In genomic region chr7:23533160-23533559, GRCh38 we compare ENCODE assay signal across 10 cellular contexts. TPM values are rescaled to one million over a fixed set of nuclear protein-coding genes. Genes with fewer than 3 reads are reported as not detected.
DNase-seq lines count a peak whose midpoint lies in the region; ATAC-seq and TF ChIP-seq lines count a peak whose summit lies in the region.
"Had no signal": no experiment of that assay in that cellular context is flagged by ENCODE, and none has a peak within 500 bp of the region (broad histone marks: within the 10 kb centered on the region; RNA-seq: fewer than 3 reads in every experiment).

No MANE protein-coding gene starts in this region.

- no peaks in the 10 kb centered on the region for H3K36me3 ChIP-seq in breast epithelium
- no peaks in the 10 kb centered on the region for H3K36me3 ChIP-seq in effector memory CD4-positive, alpha-beta T cell (ENCODE audit: control insufficient read depth, insufficient read depth, low read length)

- H3K27ac ChIP-seq in breast epithelium = no peak overlapping the region
- no peak overlapping the region for H3K27ac ChIP-seq in effector memory CD4-positive, alpha-beta T cell (ENCODE audit: insufficient read depth, low read length, poor library complexity, severe bottlenecking)
- H3K27ac ChIP-seq: coronary artery had no signal

- BruUV-seq in MCF 10A (replicated peaks; lab: Mats Ljungman, UMichigan) = no TSS peak

- H3K4me1 ChIP-seq in breast epithelium = peaks cover 0 to under 1% of the 10 kb centered on the region in 2 donors
- H3K4me1 ChIP-seq in effector memory CD4-positive, alpha-beta T cell (ENCODE audit: control insufficient read depth, insufficient read depth, low read length, poor library complexity, severe bottlenecking) = peaks cover 16% of the 10 kb centered on the region

- H3K27me3 ChIP-seq in breast epithelium = no peaks in the 10 kb centered on the region
- no peaks in the 10 kb centered on the region for H3K27me3 ChIP-seq in effector memory CD4-positive, alpha-beta T cell (replicated peaks; ENCODE audit: control insufficient read depth, insufficient read depth, low read length, poor library complexity, severe bottlenecking)

- no peak overlapping the region for H3K27ac Mint-ChIP-seq in MCF 10A (ENCODE audit: low read depth, unreplicated experiment)
- peak overlapping the region; percentile 97 for H3K27ac Mint-ChIP-seq in dendritic cell treated with granulocyte-macrophage colony-stimulating factor and Interleukin-4, amounts not matched to agents 40 ng/mL and 50 ng/mL, for 4 days
- H3K27ac Mint-ChIP-seq in stimulated activated naive B cell treated with anti-CD40 and anti-IgM and Interleukin-4, amounts not matched to agents 10 μg/mL and 1 μg/mL and 100 μg/mL, for 72 hours = peak overlapping the region; percentile 100

- CTCF ChIA-PET in MCF 10A (lab: Yijun Ruan, JAX) = interaction anchor here (0.6 to 1.2 kb wide), 2 partner anchors 14 to 183 kb away, joined by 3 read pairs; no protein-coding TSS in a partner anchor

- POLR2A ChIA-PET in MCF 10A (lab: Yijun Ruan, JAX) = interaction anchor here (1.4 to 1.6 kb wide), 2 partner anchors 11 to 234 kb away, joined by 4 to 5 read pairs; partner anchors contain the start of gene MALSU1

- peaks cover 11% of the 10 kb centered on the region for H3K4me1 Mint-ChIP-seq in MCF 10A (ENCODE audit: insufficient read depth, unreplicated experiment)
- peaks cover 28% of the 10 kb centered on the region for H3K4me1 Mint-ChIP-seq in dendritic cell treated with granulocyte-macrophage colony-stimulating factor and Interleukin-4, amounts not matched to agents 40 ng/mL and 50 ng/mL, for 4 days (ENCODE audit: low read depth)
- H3K4me1 Mint-ChIP-seq in stimulated activated naive B cell treated with anti-CD40 and anti-IgM and Interleukin-4, amounts not matched to agents 10 μg/mL and 1 μg/mL and 100 μg/mL, for 72 hours = peaks cover 11 to 34% of the 10 kb centered on the region in 2 donors

- TF ChIP-seq CTCF in MCF 10A (IDR thresholded peaks at IDR 0.05; ENCODE audit: unreplicated experiment) (no peak), breast epithelium (IDR thresholded peaks at IDR 0.05) (no peak)

- H3K9me3 ChIP-seq in breast epithelium = no peaks in the 10 kb centered on the region
- H3K9me3 ChIP-seq in effector memory CD4-positive, alpha-beta T cell (ENCODE audit: control insufficient read depth, low read length) = no peaks in the 10 kb centered on the region

- DNase-seq in MCF 10A (ENCODE audit: unreplicated experiment) = no peak
- DNase-seq in breast epithelium (ENCODE audit: low spot score in 2 of 2) = no peak
- peak; percentile 39 for DNase-seq in RKO (ENCODE audit: low spot score)
- no peak for DNase-seq in stimulated activated naive B cell treated with anti-CD40 and anti-IgM and Interleukin-4, amounts not matched to agents 10 μg/mL and 1 μg/mL and 100 μg/mL, for 72 hours
- no peak for DNase-seq in NCI-H69 (lab: John Stamatoyannopoulos, UW)
- no peak for DNase-seq in effector memory CD4-positive, alpha-beta T cell
- no peak for DNase-seq in SKM-1 treated with dmso at 0.1 percent for 144 hours (lab: John Stamatoyannopoulos, UW; ENCODE audit: unreplicated experiment)
- DNase-seq: NCI-H146 had no signal

- no peak for ATAC-seq in stimulated activated naive B cell treated with anti-CD40 and anti-IgM and Interleukin-4, amounts not matched to agents 10 μg/mL and 1 μg/mL and 100 μg/mL, for 72 hours (replicated peaks)

- no peak for TF ChIP-seq POLR2A in breast epithelium (IDR thresholded peaks at IDR 0.05)

- intact Hi-C loops in MCF 10A (cut with micrococcal nuclease) = loop anchor here (5.0 kb wide), 2 partner anchors 101 to 261 kb away; no protein-coding TSS in a partner anchor
- intact Hi-C loops in breast epithelium (cut with DNase I; ENCODE audit: low total_unique reads) = no loop called here
- intact Hi-C loops in dendritic cell treated with granulocyte-macrophage colony-stimulating factor and Interleukin-4, amounts not matched to agents 40 ng/mL and 50 ng/mL, for 4 days (cut with micrococcal nuclease) = loop anchor here (5.0 to 10.0 kb wide), 4 partner anchors 56 to 1649 kb away; partner anchors contain the start of gene NUP42

- no peak overlapping the region for H3K4me3 ChIP-seq in breast epithelium
- no peak overlapping the region for H3K4me3 ChIP-seq in effector memory CD4-positive, alpha-beta T cell (ENCODE audit: insufficient read depth, low read depth, low read length, poor library complexity, severe bottlenecking)
- H3K4me3 ChIP-seq: coronary artery had no signal

- no peaks in the 10 kb centered on the region for H3K9me3 Mint-ChIP-seq in MCF 10A (ENCODE audit: unreplicated experiment)
- H3K9me3 Mint-ChIP-seq in dendritic cell treated with granulocyte-macrophage colony-stimulating factor and Interleukin-4, amounts not matched to agents 40 ng/mL and 50 ng/mL, for 4 days = no peaks in the 10 kb centered on the region
- H3K9me3 Mint-ChIP-seq in stimulated activated naive B cell treated with anti-CD40 and anti-IgM and Interleukin-4, amounts not matched to agents 10 μg/mL and 1 μg/mL and 100 μg/mL, for 72 hours = no peaks in the 10 kb centered on the region

- no peaks in the 10 kb centered on the region for H3K27me3 Mint-ChIP-seq in MCF 10A (ENCODE audit: insufficient read depth, unreplicated experiment)
- no peaks in the 10 kb centered on the region for H3K27me3 Mint-ChIP-seq in dendritic cell treated with granulocyte-macrophage colony-stimulating factor and Interleukin-4, amounts not matched to agents 40 ng/mL and 50 ng/mL, for 4 days
- no peaks in the 10 kb centered on the region for H3K27me3 Mint-ChIP-seq in stimulated activated naive B cell treated with anti-CD40 and anti-IgM and Interleukin-4, amounts not matched to agents 10 μg/mL and 1 μg/mL and 100 μg/mL, for 72 hours

- H3K36me3 Mint-ChIP-seq in MCF 10A (ENCODE audit: insufficient read depth, unreplicated experiment) = peaks cover 36% of the 10 kb centered on the region
- H3K36me3 Mint-ChIP-seq in dendritic cell treated with granulocyte-macrophage colony-stimulating factor and Interleukin-4, amounts not matched to agents 40 ng/mL and 50 ng/mL, for 4 days (ENCODE audit: low read depth) = peaks cover 23% of the 10 kb centered on the region
- H3K36me3 Mint-ChIP-seq in stimulated activated naive B cell treated with anti-CD40 and anti-IgM and Interleukin-4, amounts not matched to agents 10 μg/mL and 1 μg/mL and 100 μg/mL, for 72 hours = peaks cover 12 to 28% of the 10 kb centered on the region in 2 donors

- peak overlapping the region; percentile 26 for H3K4me3 Mint-ChIP-seq in MCF 10A (ENCODE audit: unreplicated experiment)
- H3K4me3 Mint-ChIP-seq in dendritic cell treated with granulocyte-macrophage colony-stimulating factor and Interleukin-4, amounts not matched to agents 40 ng/mL and 50 ng/mL, for 4 days = peak overlapping the region; percentile 28
- peak overlapping the region; percentile 74 to 97 for H3K4me3 Mint-ChIP-seq in stimulated activated naive B cell treated with anti-CD40 and anti-IgM and Interleukin-4, amounts not matched to agents 10 μg/mL and 1 μg/mL and 100 μg/mL, for 72 hours

RNA-seq across cellular contexts. Expression of gene TRA2A, which starts 1.4 kb away (rescaled TPM):
- total RNA-seq in MCF 10A (2022) (92.9 and 113 TPM in 2 replicates), breast epithelium (10 to 100 TPM; 40.3 to 72.9 (median 46.2) TPM)

Comparison
In these comparisons a context has a peak if more than half of its experiments do, and no peak if none do; other contexts are left out.
1. H3K4me3 Mint-ChIP-seq: peak in every context shown above with its lines; median percentile 86 in stimulated activated naive B cell treated with anti-CD40 and anti-IgM and Interleukin-4, amounts not matched to agents 10 μg/mL and 1 μg/mL and 100 μg/mL, for 72 hours; 28 in dendritic cell treated with granulocyte-macrophage colony-stimulating factor and Interleukin-4, amounts not matched to agents 40 ng/mL and 50 ng/mL, for 4 days; 26 in MCF 10A.